1 cellular context compared by ENCODE assay signal in the genomic region with DNA sequence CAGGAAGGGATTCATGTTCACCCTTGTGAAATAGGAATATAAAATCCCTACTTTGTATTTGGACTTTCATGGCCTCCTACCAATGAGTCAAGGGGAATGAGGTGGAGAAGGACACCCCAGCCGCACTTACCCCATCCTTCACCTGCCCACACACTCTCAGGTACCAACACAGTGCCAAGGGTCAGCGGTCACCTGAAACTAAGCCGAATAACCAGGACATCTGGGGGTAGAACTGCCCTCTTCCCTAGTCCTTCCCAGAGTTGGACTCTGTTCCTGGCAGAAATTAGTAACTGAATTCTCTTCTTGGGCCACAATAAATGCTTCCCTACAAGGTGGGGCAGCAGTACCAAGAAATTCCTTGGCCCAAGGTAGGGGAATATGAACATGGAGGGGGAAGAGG.
TF ChIP-seq lines count a peak whose summit lies in the region.

No MANE protein-coding gene starts in this region.

TF ChIP-seq in H1, 55 proteins besides CTCF, POLR2A, EP300 and RAD21:
- no peak for TF ChIP-seq TAF1 (IDR thresholded peaks at IDR 0.05; ENCODE audit: low read depth, low read length)
- TF ChIP-seq, protein P1, sequence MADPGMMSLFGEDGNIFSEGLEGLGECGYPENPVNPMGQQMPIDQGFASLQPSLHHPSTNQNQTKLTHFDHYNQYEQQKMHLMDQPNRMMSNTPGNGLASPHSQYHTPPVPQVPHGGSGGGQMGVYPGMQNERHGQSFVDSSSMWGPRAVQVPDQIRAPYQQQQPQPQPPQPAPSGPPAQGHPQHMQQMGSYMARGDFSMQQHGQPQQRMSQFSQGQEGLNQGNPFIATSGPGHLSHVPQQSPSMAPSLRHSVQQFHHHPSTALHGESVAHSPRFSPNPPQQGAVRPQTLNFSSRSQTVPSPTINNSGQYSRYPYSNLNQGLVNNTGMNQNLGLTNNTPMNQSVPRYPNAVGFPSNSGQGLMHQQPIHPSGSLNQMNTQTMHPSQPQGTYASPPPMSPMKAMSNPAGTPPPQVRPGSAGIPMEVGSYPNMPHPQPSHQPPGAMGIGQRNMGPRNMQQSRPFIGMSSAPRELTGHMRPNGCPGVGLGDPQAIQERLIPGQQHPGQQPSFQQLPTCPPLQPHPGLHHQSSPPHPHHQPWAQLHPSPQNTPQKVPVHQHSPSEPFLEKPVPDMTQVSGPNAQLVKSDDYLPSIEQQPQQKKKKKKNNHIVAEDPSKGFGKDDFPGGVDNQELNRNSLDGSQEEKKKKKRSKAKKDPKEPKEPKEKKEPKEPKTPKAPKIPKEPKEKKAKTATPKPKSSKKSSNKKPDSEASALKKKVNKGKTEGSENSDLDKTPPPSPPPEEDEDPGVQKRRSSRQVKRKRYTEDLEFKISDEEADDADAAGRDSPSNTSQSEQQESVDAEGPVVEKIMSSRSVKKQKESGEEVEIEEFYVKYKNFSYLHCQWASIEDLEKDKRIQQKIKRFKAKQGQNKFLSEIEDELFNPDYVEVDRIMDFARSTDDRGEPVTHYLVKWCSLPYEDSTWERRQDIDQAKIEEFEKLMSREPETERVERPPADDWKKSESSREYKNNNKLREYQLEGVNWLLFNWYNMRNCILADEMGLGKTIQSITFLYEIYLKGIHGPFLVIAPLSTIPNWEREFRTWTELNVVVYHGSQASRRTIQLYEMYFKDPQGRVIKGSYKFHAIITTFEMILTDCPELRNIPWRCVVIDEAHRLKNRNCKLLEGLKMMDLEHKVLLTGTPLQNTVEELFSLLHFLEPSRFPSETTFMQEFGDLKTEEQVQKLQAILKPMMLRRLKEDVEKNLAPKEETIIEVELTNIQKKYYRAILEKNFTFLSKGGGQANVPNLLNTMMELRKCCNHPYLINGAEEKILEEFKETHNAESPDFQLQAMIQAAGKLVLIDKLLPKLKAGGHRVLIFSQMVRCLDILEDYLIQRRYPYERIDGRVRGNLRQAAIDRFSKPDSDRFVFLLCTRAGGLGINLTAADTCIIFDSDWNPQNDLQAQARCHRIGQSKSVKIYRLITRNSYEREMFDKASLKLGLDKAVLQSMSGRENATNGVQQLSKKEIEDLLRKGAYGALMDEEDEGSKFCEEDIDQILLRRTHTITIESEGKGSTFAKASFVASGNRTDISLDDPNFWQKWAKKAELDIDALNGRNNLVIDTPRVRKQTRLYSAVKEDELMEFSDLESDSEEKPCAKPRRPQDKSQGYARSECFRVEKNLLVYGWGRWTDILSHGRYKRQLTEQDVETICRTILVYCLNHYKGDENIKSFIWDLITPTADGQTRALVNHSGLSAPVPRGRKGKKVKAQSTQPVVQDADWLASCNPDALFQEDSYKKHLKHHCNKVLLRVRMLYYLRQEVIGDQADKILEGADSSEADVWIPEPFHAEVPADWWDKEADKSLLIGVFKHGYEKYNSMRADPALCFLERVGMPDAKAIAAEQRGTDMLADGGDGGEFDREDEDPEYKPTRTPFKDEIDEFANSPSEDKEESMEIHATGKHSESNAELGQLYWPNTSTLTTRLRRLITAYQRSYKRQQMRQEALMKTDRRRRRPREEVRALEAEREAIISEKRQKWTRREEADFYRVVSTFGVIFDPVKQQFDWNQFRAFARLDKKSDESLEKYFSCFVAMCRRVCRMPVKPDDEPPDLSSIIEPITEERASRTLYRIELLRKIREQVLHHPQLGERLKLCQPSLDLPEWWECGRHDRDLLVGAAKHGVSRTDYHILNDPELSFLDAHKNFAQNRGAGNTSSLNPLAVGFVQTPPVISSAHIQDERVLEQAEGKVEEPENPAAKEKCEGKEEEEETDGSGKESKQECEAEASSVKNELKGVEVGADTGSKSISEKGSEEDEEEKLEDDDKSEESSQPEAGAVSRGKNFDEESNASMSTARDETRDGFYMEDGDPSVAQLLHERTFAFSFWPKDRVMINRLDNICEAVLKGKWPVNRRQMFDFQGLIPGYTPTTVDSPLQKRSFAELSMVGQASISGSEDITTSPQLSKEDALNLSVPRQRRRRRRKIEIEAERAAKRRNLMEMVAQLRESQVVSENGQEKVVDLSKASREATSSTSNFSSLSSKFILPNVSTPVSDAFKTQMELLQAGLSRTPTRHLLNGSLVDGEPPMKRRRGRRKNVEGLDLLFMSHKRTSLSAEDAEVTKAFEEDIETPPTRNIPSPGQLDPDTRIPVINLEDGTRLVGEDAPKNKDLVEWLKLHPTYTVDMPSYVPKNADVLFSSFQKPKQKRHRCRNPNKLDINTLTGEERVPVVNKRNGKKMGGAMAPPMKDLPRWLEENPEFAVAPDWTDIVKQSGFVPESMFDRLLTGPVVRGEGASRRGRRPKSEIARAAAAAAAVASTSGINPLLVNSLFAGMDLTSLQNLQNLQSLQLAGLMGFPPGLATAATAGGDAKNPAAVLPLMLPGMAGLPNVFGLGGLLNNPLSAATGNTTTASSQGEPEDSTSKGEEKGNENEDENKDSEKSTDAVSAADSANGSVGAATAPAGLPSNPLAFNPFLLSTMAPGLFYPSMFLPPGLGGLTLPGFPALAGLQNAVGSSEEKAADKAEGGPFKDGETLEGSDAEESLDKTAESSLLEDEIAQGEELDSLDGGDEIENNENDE (IDR thresholded peaks at IDR 0.05; ENCODE audit: insufficient replicate concordance, low read length) = no peak
- no peak for TF ChIP-seq SIRT6 (IDR thresholded peaks at IDR 0.05; ENCODE audit: low read length)
- TF ChIP-seq CBX5 (IDR thresholded peaks at IDR 0.05; ENCODE audit: low read depth, low read length) = no peak
- TF ChIP-seq SP1 (IDR thresholded peaks at IDR 0.05; ENCODE audit: low read depth, low read length) = no peak
- TF ChIP-seq, protein P2, sequence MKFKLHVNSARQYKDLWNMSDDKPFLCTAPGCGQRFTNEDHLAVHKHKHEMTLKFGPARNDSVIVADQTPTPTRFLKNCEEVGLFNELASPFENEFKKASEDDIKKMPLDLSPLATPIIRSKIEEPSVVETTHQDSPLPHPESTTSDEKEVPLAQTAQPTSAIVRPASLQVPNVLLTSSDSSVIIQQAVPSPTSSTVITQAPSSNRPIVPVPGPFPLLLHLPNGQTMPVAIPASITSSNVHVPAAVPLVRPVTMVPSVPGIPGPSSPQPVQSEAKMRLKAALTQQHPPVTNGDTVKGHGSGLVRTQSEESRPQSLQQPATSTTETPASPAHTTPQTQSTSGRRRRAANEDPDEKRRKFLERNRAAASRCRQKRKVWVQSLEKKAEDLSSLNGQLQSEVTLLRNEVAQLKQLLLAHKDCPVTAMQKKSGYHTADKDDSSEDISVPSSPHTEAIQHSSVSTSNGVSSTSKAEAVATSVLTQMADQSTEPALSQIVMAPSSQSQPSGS (IDR thresholded peaks at IDR 0.05; ENCODE audit: low read length) = no peak
- no peak for TF ChIP-seq TBP (IDR thresholded peaks at IDR 0.05; ENCODE audit: low read depth, low read length)
- no peak for TF ChIP-seq ASH2L (IDR thresholded peaks at IDR 0.05; ENCODE audit: low read length)
- TF ChIP-seq, protein P3, sequence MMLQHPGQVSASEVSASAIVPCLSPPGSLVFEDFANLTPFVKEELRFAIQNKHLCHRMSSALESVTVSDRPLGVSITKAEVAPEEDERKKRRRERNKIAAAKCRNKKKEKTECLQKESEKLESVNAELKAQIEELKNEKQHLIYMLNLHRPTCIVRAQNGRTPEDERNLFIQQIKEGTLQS (IDR thresholded peaks at IDR 0.05; ENCODE audit: insufficient read depth, low read depth, low read length) = no peak
- TF ChIP-seq CREB1 (IDR thresholded peaks at IDR 0.05) = no peak
- no peak for TF ChIP-seq ZNF274 (IDR thresholded peaks at IDR 0.05; ENCODE audit: borderline replicate concordance, extremely low read depth, low read length)
- no peak for TF ChIP-seq CTBP2 (IDR thresholded peaks at IDR 0.05; ENCODE audit: borderline replicate concordance, insufficient read depth, insufficient read length, low read length)
- no peak for TF ChIP-seq BCL11A (IDR thresholded peaks at IDR 0.05; ENCODE audit: low read depth in 2 of 2, low read length in 2 of 2)
- TF ChIP-seq SIN3A (conservative IDR thresholded peaks at IDR 0.05 in 1 of 2, IDR thresholded peaks at IDR 0.05 in 1 of 2; ENCODE audit: low read depth in 1 of 2, low read length in 2 of 2) = no peak
- no peak for TF ChIP-seq NANOG (IDR thresholded peaks at IDR 0.05; ENCODE audit: insufficient read depth, low read depth, low read length, poor library complexity, severe bottlenecking)
- no peak for TF ChIP-seq RNF2 (IDR thresholded peaks at IDR 0.05; ENCODE audit: borderline replicate concordance, low read depth, low read length, missing control alignments, poor library complexity, severe bottlenecking)
- TF ChIP-seq EZH2 (IDR thresholded peaks at IDR 0.05; ENCODE audit: low read depth, low read length, severe bottlenecking) = no peak
